In genomic region chr11:67561971-67562560, GRCh38 we compare ENCODE assay signal across 12 cellular contexts. TPM values are rescaled to one million over a fixed set of nuclear protein-coding genes. Genes with fewer than 3 reads are reported as not detected.
DNase-seq lines count a peak whose midpoint lies in the region; ATAC-seq, FAIRE-seq and TF ChIP-seq lines count a peak whose summit lies in the region.
"Had no signal": no experiment of that assay in that cellular context is flagged by ENCODE, and none has a peak within 500 bp of the region (broad histone marks: within the 10 kb centered on the region; RNA-seq: fewer than 3 reads in every experiment).

No MANE protein-coding gene starts in this region.

- no TSS peak for BruUV-seq in Calu3 (replicated peaks; lab: Mats Ljungman, UMichigan)

- H3K18ac ChIP-seq in H1 (ENCODE audit: extremely low read depth, low read length) = no peak overlapping the region

- H3K23me2 ChIP-seq in H1 (ENCODE audit: low read depth, low read length) = no peaks in the 10 kb centered on the region

- no peaks in the 10 kb centered on the region for H3K79me1 ChIP-seq in H1 (ENCODE audit: low read depth, low read length)

- no peak overlapping the region for H3K27ac Mint-ChIP-seq in activated CD4-positive, alpha-beta memory T cell treated with anti-CD3 and anti-CD28 coated beads for 36 hours
- no peak overlapping the region for H3K27ac Mint-ChIP-seq in Calu3 (ENCODE audit: unreplicated experiment)

- H3K9ac ChIP-seq in H1 (replicated peaks in 1 of 4; ENCODE audit: extremely low read depth in 1 of 4, low read depth in 3 of 4, low read length in 3 of 4) = no peak overlapping the region

- no peaks in the 10 kb centered on the region for H3K36me3 ChIP-seq in H1 (ENCODE audit: control insufficient read depth in 2 of 4, insufficient read depth in 4 of 4, low read length in 3 of 4)
- H3K36me3 ChIP-seq: upper lobe of right lung had no signal

- H3K56ac ChIP-seq in H1 (replicated peaks; ENCODE audit: insufficient read length, low read depth, low read length) = no peak overlapping the region

- H4K5ac ChIP-seq in H1 (ENCODE audit: insufficient read length, low read depth, low read length) = no peak overlapping the region

- H3K9me3 Mint-ChIP-seq in activated CD4-positive, alpha-beta memory T cell treated with anti-CD3 and anti-CD28 coated beads for 36 hours = no peaks in the 10 kb centered on the region
- H3K9me3 Mint-ChIP-seq in Calu3 (ENCODE audit: low read depth, unreplicated experiment) = no peaks in the 10 kb centered on the region

- no peak overlapping the region for H3K4me3 Mint-ChIP-seq in activated CD4-positive, alpha-beta memory T cell treated with anti-CD3 and anti-CD28 coated beads for 36 hours
- H3K4me3 Mint-ChIP-seq in Calu3 (ENCODE audit: low read depth, unreplicated experiment) = no peak overlapping the region

- no peaks in the 10 kb centered on the region; a peak in 1 of 7 replicates for H3K27me3 ChIP-seq in H1 (replicated peaks in 1 of 4; ENCODE audit: control insufficient read depth in 3 of 4, extremely low read depth in 1 of 4, insufficient read depth in 3 of 4, low read length in 3 of 4)
- H3K27me3 ChIP-seq: upper lobe of right lung had no signal

- no peak for TF ChIP-seq POLR2A in H1 (IDR thresholded peaks at IDR 0.05; ENCODE audit: control extremely low read depth in 1 of 2, low read depth in 2 of 2, low read length in 2 of 2)

- no peak for TF ChIP-seq CTCF in H1 (IDR thresholded peaks at IDR 0.05; ENCODE audit: control extremely low read depth in 1 of 3, insufficient read depth in 1 of 3, low read depth in 1 of 3, low read length in 3 of 3)
- TF ChIP-seq CTCF in Calu3 (IDR thresholded peaks at IDR 0.05; ENCODE audit: unreplicated experiment) = no peak

- no peak overlapping the region for H2BK15ac ChIP-seq in H1 (ENCODE audit: low read length)

- H3K79me2 ChIP-seq in H1 (ENCODE audit: control insufficient read depth in 1 of 2, insufficient read depth in 2 of 2, low read length in 2 of 2) = no peaks in the 10 kb centered on the region

- H3K4me2 ChIP-seq in H1 (ENCODE audit: insufficient read depth in 1 of 2, low read depth in 2 of 2, low read length in 2 of 2) = no peak overlapping the region

- WGBS in H1 (ENCODE audit: extremely low coverage in 1 of 2, insufficient coverage in 1 of 2, insufficient read length in 1 of 2, insufficient replicate concordance in 2 of 2, low coverage in 1 of 2, low lambda C conversion rate in 2 of 2, missing lambda C conversion rate in 1 of 2), 2 experiments = 81% methylated on average over 7 of the region's 7 CpGs; no CpG with 5 or more reads in 1 of the 2 experiments

- H2BK20ac ChIP-seq in H1 (ENCODE audit: low read length) = no peak overlapping the region

- H2AK5ac ChIP-seq in H1 (ENCODE audit: low read depth, low read length) = no peak overlapping the region

- H3K14ac ChIP-seq in H1 (ENCODE audit: insufficient read length) = no peak overlapping the region

- no peaks in the 10 kb centered on the region for H4K20me1 ChIP-seq in H1 (replicated peaks in 1 of 2; ENCODE audit: control insufficient read depth in 1 of 2, insufficient read depth in 2 of 2, low read length in 2 of 2)

- in situ Hi-C loops in Caki2 (cut with HindIII; ENCODE audit: low pct_unique_long_range_greater_than_20kb, low sequenced_read_pairs) = no loop called here

- H3K36me3 Mint-ChIP-seq in activated CD4-positive, alpha-beta memory T cell treated with anti-CD3 and anti-CD28 coated beads for 36 hours = no peaks in the 10 kb centered on the region
- H3K36me3 Mint-ChIP-seq in Calu3 (ENCODE audit: insufficient read depth, unreplicated experiment) = peaks cover 15% of the 10 kb centered on the region

- H2BK120ac ChIP-seq in H1 (replicated peaks; ENCODE audit: low read depth, low read length) = no peak overlapping the region

- H3K9me3 ChIP-seq in H1 (ENCODE audit: insufficient read depth in 2 of 2, low read depth in 1 of 2, low read length in 1 of 2) = no peaks in the 10 kb centered on the region
- H3K9me3 ChIP-seq: upper lobe of right lung had no signal

- no peak for TF ChIP-seq RAD21 in H1 (IDR thresholded peaks at IDR 0.05 in 1 of 2, conservative IDR thresholded peaks at IDR 0.05 in 1 of 2; ENCODE audit: low read depth in 2 of 2, low read length in 2 of 2)

- no peak overlapping the region for H2BK5ac ChIP-seq in H1 (ENCODE audit: low read depth, low read length)

- H2AFZ ChIP-seq in H1 (ENCODE audit: low read length) = no peak overlapping the region

- H4K91ac ChIP-seq in H1 (replicated peaks; ENCODE audit: insufficient read length, low read length) = no peak overlapping the region

- no peak overlapping the region for H3K4me3 ChIP-seq in H1 (ENCODE audit: extremely low read depth in 1 of 4, insufficient read depth in 2 of 4, low read depth in 3 of 4, low read length in 4 of 4)
- H3K4me3 ChIP-seq: upper lobe of right lung had no signal

- CTCF ChIA-PET in H1 (lab: Charles Lee; ENCODE audit: partially characterized antibody) = interaction anchor here (1.6 to 3.0 kb wide), 2 partner anchors 10 to 21 kb away, joined by 3 to 18 read pairs; no protein-coding TSS in a partner anchor
- CTCF ChIA-PET in activated CD4-positive, alpha-beta memory T cell treated with anti-CD3 and anti-CD28 coated beads for 36 hours (lab: Charles Lee) = interaction anchor here (1.2 kb wide), 1 partner anchor 11 kb away, joined by 3 read pairs; no protein-coding TSS in a partner anchor
- CTCF ChIA-PET in Calu3 (lab: Charles Lee) = interaction anchor here (0.5 kb wide), 1 partner anchor 12 kb away, joined by 3 read pairs; no protein-coding TSS in a partner anchor

- POLR2A ChIA-PET in H1 (lab: Charles Lee; ENCODE audit: partially characterized antibody) = interaction anchor here (1.6 kb wide), 1 partner anchor 58 kb away, joined by 5 read pairs; no protein-coding TSS in a partner anchor
- POLR2A ChIA-PET in activated CD4-positive, alpha-beta memory T cell treated with anti-CD3 and anti-CD28 coated beads for 36 hours (lab: Charles Lee) = interaction anchor here (0.9 to 1.2 kb wide), 2 partner anchors 68 to 71 kb away, joined by 3 read pairs; partner anchors contain the start of gene NUDT8

- H3K4me1 Mint-ChIP-seq in activated CD4-positive, alpha-beta memory T cell treated with anti-CD3 and anti-CD28 coated beads for 36 hours (ENCODE audit: low read depth) = peaks cover 7% of the 10 kb centered on the region
- H3K4me1 Mint-ChIP-seq in Calu3 (ENCODE audit: low read depth, unreplicated experiment) = peaks cover 43% of the 10 kb centered on the region

- H2BK12ac ChIP-seq in H1 (ENCODE audit: low read depth, low read length) = no peak overlapping the region

- intact Hi-C loops in activated CD4-positive, alpha-beta memory T cell treated with anti-CD3 and anti-CD28 coated beads for 36 hours (cut with micrococcal nuclease) = no loop called here
- intact Hi-C loops in Calu3 (cut with micrococcal nuclease; ENCODE audit: unreplicated experiment) = no loop called here

- peaks cover 11% of the 10 kb centered on the region for H3K27me3 Mint-ChIP-seq in activated CD4-positive, alpha-beta memory T cell treated with anti-CD3 and anti-CD28 coated beads for 36 hours
- H3K27me3 Mint-ChIP-seq in Calu3 (ENCODE audit: unreplicated experiment) = no peaks in the 10 kb centered on the region

- DNase-seq in Caki2 (ENCODE audit: low read depth) = peak; percentile 85
- DNase-seq in H1 (ENCODE audit: low read depth in 1 of 2, low spot score in 2 of 2) = no peak
- no peak for DNase-seq in stimulated activated CD4-positive, alpha-beta T cell treated with anti-CD3 and anti-CD28 coated beads, Interleukin-2, amount 100 ng/mL, for 48 hours
- no peak for DNase-seq in activated CD4-positive, alpha-beta memory T cell treated with anti-CD3 and anti-CD28 coated beads for 36 hours
- DNase-seq in NCI-H1105 (lab: John Stamatoyannopoulos, UW) = no peak
- no peak for DNase-seq in Calu3
- DNase-seq: left ventricle myocardium superior, NCI-H524 treated with DMSO at 0.1 percent for 48 hours, upper lobe of right lung had no signal

- H3K27ac ChIP-seq in H1 (ENCODE audit: low read depth, low read length) = no peak overlapping the region

- H4K8ac ChIP-seq in H1 (ENCODE audit: extremely low read depth, insufficient read depth, low read length) = no peak overlapping the region

- peak; percentile 68 for ATAC-seq in GM19351 (IDR thresholded peaks at IDR 0.05; ENCODE audit: unreplicated experiment)
- peak; percentile 77 for ATAC-seq in HG03342 (IDR thresholded peaks at IDR 0.05; ENCODE audit: unreplicated experiment)
- ATAC-seq: left ventricle myocardium superior, upper lobe of right lung had no signal

- H3K4me1 ChIP-seq in H1 (replicated peaks in 1 of 4; ENCODE audit: control insufficient read depth in 3 of 4, insufficient read depth in 4 of 4, low read length in 3 of 4) = peaks cover 0 to 4% (median 0%) of the 10 kb centered on the region in 4 experiments; a peak in 1 of 7 replicates

- no peak for FAIRE-seq in H1 (lab: Jason Lieb, UNC)

- no peak overlapping the region for H3K23ac ChIP-seq in H1 (ENCODE audit: insufficient read length)

- TF ChIP-seq EP300 in H1 (IDR thresholded peaks at IDR 0.05; ENCODE audit: borderline replicate concordance in 1 of 2, low read depth in 2 of 2, low read length in 2 of 2) = no peak

- H3K4ac ChIP-seq in H1 (replicated peaks; ENCODE audit: insufficient read length, low read depth, low read length) = peak overlapping the region; percentile 2

RNA-seq across cellular contexts. Expression of gene GSTP1, which starts 21.5 kb away (rescaled TPM):
- total RNA-seq in Caki2 (2014; rRNA removed; shearing (Covaris generic); ENCODE audit: low replicate concordance) = not detected in 2 replicates
- total RNA-seq in H1 (2021; fragmentation: NEBNext Ultra II Directional; extraction: Animal tissue kit (Norgen Biotek cat#: 25700)) = 1,454 and 1,516 TPM in 2 replicates
- 3,329 and 3,697 TPM in 2 replicates for polyA plus RNA-seq in H1 (2011; rRNA removed)
- polyA plus RNA-seq in H1 (2011; cell fraction: cytosol; rRNA removed) = 2,378 TPM
- polyA plus RNA-seq in H1 (2011; cell fraction: nucleus; rRNA removed) = 2,569 TPM
- 1,993 to 2,737 TPM (median 2,451 TPM) in 4 replicates for polyA plus RNA-seq in H1 (2012, experiment 1 of 2)
- 3,069 TPM for polyA plus RNA-seq in H1 (2012, experiment 2 of 2)
- 1,370 TPM for polyA plus RNA-seq in H1 (2013, experiment 1 of 2)
- polyA plus RNA-seq in H1 (2013, experiment 2 of 2) = 1,386 TPM
- 842 and 1,024 TPM in 2 replicates for polyA minus RNA-seq in H1 (2011; rRNA and poly(A)+ RNA removed)
- polyA minus RNA-seq in H1 (2011; cell fraction: cytosol; rRNA and poly(A)+ RNA removed) = 714 TPM
- 749 TPM for polyA minus RNA-seq in H1 (2011; cell fraction: nucleus; rRNA and poly(A)+ RNA removed)
- total RNA-seq in activated CD4-positive, alpha-beta memory T cell treated with anti-CD3 and anti-CD28 coated beads for 36 hours = 100 to 1,000 TPM; 361 to 362 TPM
- total RNA-seq in Calu3 (2022) = 777 and 838 TPM in 2 replicates

RNA-seq across cellular contexts. Expression of gene CABP2, which starts 38.8 kb away (rescaled TPM):
- not detected in 2 replicates for total RNA-seq in Caki2 (2014; rRNA removed; shearing (Covaris generic); ENCODE audit: low replicate concordance)
- not detected in 2 replicates for total RNA-seq in H1 (2021; fragmentation: NEBNext Ultra II Directional; extraction: Animal tissue kit (Norgen Biotek cat#: 25700))
- polyA plus RNA-seq in H1 (2011; rRNA removed) = not detected in 2 replicates
- not detected for polyA plus RNA-seq in H1 (2011; cell fraction: cytosol; rRNA removed)
- polyA plus RNA-seq in H1 (2011; cell fraction: nucleus; rRNA removed) = not detected
- not detected in 4 replicates for polyA plus RNA-seq in H1 (2012, experiment 1 of 2)
- polyA plus RNA-seq in H1 (2012, experiment 2 of 2) = not detected
- not detected for polyA plus RNA-seq in H1 (2013, experiment 1 of 2)
- polyA plus RNA-seq in H1 (2013, experiment 2 of 2) = not detected
- polyA minus RNA-seq in H1 (2011; rRNA and poly(A)+ RNA removed) = not detected in 2 replicates
- polyA minus RNA-seq in H1 (2011; cell fraction: cytosol; rRNA and poly(A)+ RNA removed) = not detected
- not detected for polyA minus RNA-seq in H1 (2011; cell fraction: nucleus; rRNA and poly(A)+ RNA removed)
- total RNA-seq in activated CD4-positive, alpha-beta memory T cell treated with anti-CD3 and anti-CD28 coated beads for 36 hours = not detected
- total RNA-seq in Calu3 (2022) = not detected in 2 replicates
- total RNA-seq: dermis blood vessel endothelial cell, left ventricle myocardium superior, upper lobe of right lung had no signal

RNA-seq across cellular contexts. Expression of gene NDUFV1, which starts 44.7 kb away (rescaled TPM):
- total RNA-seq in Caki2 (2014; rRNA removed; shearing (Covaris generic); ENCODE audit: low replicate concordance) = 237 and 239 TPM in 2 replicates
- 131 TPM in 2 replicates for total RNA-seq in H1 (2021; fragmentation: NEBNext Ultra II Directional; extraction: Animal tissue kit (Norgen Biotek cat#: 25700))
- 125 and 192 TPM in 2 replicates for polyA plus RNA-seq in H1 (2011; rRNA removed)
- polyA plus RNA-seq in H1 (2011; cell fraction: cytosol; rRNA removed) = 152 TPM
- 304 TPM for polyA plus RNA-seq in H1 (2011; cell fraction: nucleus; rRNA removed)
- polyA plus RNA-seq in H1 (2012, experiment 1 of 2) = 89.8 to 192 TPM (median 174 TPM) in 4 replicates
- 101 TPM for polyA plus RNA-seq in H1 (2012, experiment 2 of 2)
- 72.0 TPM for polyA plus RNA-seq in H1 (2013, experiment 1 of 2)
- polyA plus RNA-seq in H1 (2013, experiment 2 of 2) = 62.7 TPM
- 60.2 and 75.0 TPM in 2 replicates for polyA minus RNA-seq in H1 (2011; rRNA and poly(A)+ RNA removed)
- 98.5 TPM for polyA minus RNA-seq in H1 (2011; cell fraction: cytosol; rRNA and poly(A)+ RNA removed)
- 80.7 TPM for polyA minus RNA-seq in H1 (2011; cell fraction: nucleus; rRNA and poly(A)+ RNA removed)
- 100 to 1,000 TPM; 279 to 287 TPM for total RNA-seq in activated CD4-positive, alpha-beta memory T cell treated with anti-CD3 and anti-CD28 coated beads for 36 hours
- 216 and 233 TPM in 2 replicates for total RNA-seq in Calu3 (2022)

RNA-seq across cellular contexts. Expression of gene CDK2AP2, which starts 54.1 kb away (rescaled TPM):
- 43.6 and 56.9 TPM in 2 replicates for total RNA-seq in Caki2 (2014; rRNA removed; shearing (Covaris generic); ENCODE audit: low replicate concordance)
- 47.3 and 49.6 TPM in 2 replicates for total RNA-seq in H1 (2021; fragmentation: NEBNext Ultra II Directional; extraction: Animal tissue kit (Norgen Biotek cat#: 25700))
- polyA plus RNA-seq in H1 (2011; rRNA removed) = 65.1 and 89.6 TPM in 2 replicates
- polyA plus RNA-seq in H1 (2011; cell fraction: cytosol; rRNA removed) = 33.8 TPM
- polyA plus RNA-seq in H1 (2011; cell fraction: nucleus; rRNA removed) = 39.1 TPM
- polyA plus RNA-seq in H1 (2012, experiment 1 of 2) = 37.4 to 52.9 TPM (median 45.6 TPM) in 4 replicates
- 65.6 TPM for polyA plus RNA-seq in H1 (2012, experiment 2 of 2)
- polyA plus RNA-seq in H1 (2013, experiment 1 of 2) = 35.4 TPM
- polyA plus RNA-seq in H1 (2013, experiment 2 of 2) = 38.4 TPM
- 12.5 and 16.2 TPM in 2 replicates for polyA minus RNA-seq in H1 (2011; rRNA and poly(A)+ RNA removed)
- polyA minus RNA-seq in H1 (2011; cell fraction: cytosol; rRNA and poly(A)+ RNA removed) = 28.0 TPM
- 25.7 TPM for polyA minus RNA-seq in H1 (2011; cell fraction: nucleus; rRNA and poly(A)+ RNA removed)
- 10 to 100 TPM; 82.7 to 84.7 TPM for total RNA-seq in activated CD4-positive, alpha-beta memory T cell treated with anti-CD3 and anti-CD28 coated beads for 36 hours
- 59.7 and 64.7 TPM in 2 replicates for total RNA-seq in Calu3 (2022)

RNA-seq across cellular contexts. Expression of gene PITPNM1, which starts 56.9 kb away (rescaled TPM):
- 43.8 and 48.4 TPM in 2 replicates for total RNA-seq in Caki2 (2014; rRNA removed; shearing (Covaris generic); ENCODE audit: low replicate concordance)
- 52.7 and 55.0 TPM in 2 replicates for total RNA-seq in H1 (2021; fragmentation: NEBNext Ultra II Directional; extraction: Animal tissue kit (Norgen Biotek cat#: 25700))
- polyA plus RNA-seq in H1 (2011; rRNA removed) = 27.2 and 45.1 TPM in 2 replicates
- polyA plus RNA-seq in H1 (2011; cell fraction: cytosol; rRNA removed) = 26.4 TPM
- polyA plus RNA-seq in H1 (2011; cell fraction: nucleus; rRNA removed) = 74.8 TPM
- polyA plus RNA-seq in H1 (2012, experiment 1 of 2) = 24.2 to 30.4 TPM (median 27.3 TPM) in 4 replicates
- polyA plus RNA-seq in H1 (2012, experiment 2 of 2) = 25.8 TPM
- 28.4 TPM for polyA plus RNA-seq in H1 (2013, experiment 1 of 2)
- 28.5 TPM for polyA plus RNA-seq in H1 (2013, experiment 2 of 2)
- polyA minus RNA-seq in H1 (2011; rRNA and poly(A)+ RNA removed) = 14.8 and 18.7 TPM in 2 replicates
- polyA minus RNA-seq in H1 (2011; cell fraction: cytosol; rRNA and poly(A)+ RNA removed) = 32.3 TPM
- polyA minus RNA-seq in H1 (2011; cell fraction: nucleus; rRNA and poly(A)+ RNA removed) = 30.9 TPM
- total RNA-seq in activated CD4-positive, alpha-beta memory T cell treated with anti-CD3 and anti-CD28 coated beads for 36 hours = 100 to 1,000 TPM; 139 to 143 TPM
- total RNA-seq in Calu3 (2022) = 70.5 and 84.1 TPM in 2 replicates

Comparison
In these comparisons a context has a peak if more than half of its experiments do, and no peak if none do; other contexts are left out.
1. RNA of gene GSTP1, which starts 21.5 kb away (total RNA-seq): 1,454 to 1,516 TPM in H1, 777 to 838 TPM in Calu3 and 361 to 362 TPM in activated CD4-positive, alpha-beta memory T cell treated with anti-CD3 and anti-CD28 coated beads for 36 hours; not detected in Caki2; every median in the first group is over 100 times any median in the second.